8 cellular contexts compared by ENCODE assay signal in genomic region chr13:48505597-48506091, GRCh38. TPM values are rescaled to one million over a fixed set of nuclear protein-coding genes. Genes with fewer than 3 reads are reported as not detected.
DNase-seq lines count a peak whose midpoint lies in the region; ATAC-seq and TF ChIP-seq lines count a peak whose summit lies in the region.

No MANE protein-coding gene starts in this region.

- peaks cover 24 to 33% (median 28%) of the 10 kb centered on the region in 3 donors for H3K4me1 Mint-ChIP-seq in IgD-negative memory B cell
- peaks cover 90% of the 10 kb centered on the region for H3K4me1 Mint-ChIP-seq in activated CD8-positive, alpha-beta T cell treated with anti-CD3 and anti-CD28 coated beads, Interleukin-2, amount 10 ng/mL, durations not matched to agents 7 days and 5 days (ENCODE audit: low read depth)
- peaks cover 59% of the 10 kb centered on the region for H3K4me1 Mint-ChIP-seq in stimulated activated naive CD8-positive, alpha-beta T cell treated with anti-CD3 and anti-CD28 coated beads, Interleukin-15, Interleukin-2, amounts not matched to agents 100 ng/mL and 50 ng/mL, for 24 hours (ENCODE audit: low read depth)

- peaks cover 21% of the 10 kb centered on the region for H3K27me3 Mint-ChIP-seq in IgD-negative memory B cell
- H3K27me3 Mint-ChIP-seq in activated CD8-positive, alpha-beta T cell treated with anti-CD3 and anti-CD28 coated beads, Interleukin-2, amount 10 ng/mL, durations not matched to agents 7 days and 5 days (ENCODE audit: low read depth), result no peaks in the 10 kb centered on the region
- H3K27me3 Mint-ChIP-seq in stimulated activated naive CD8-positive, alpha-beta T cell treated with anti-CD3 and anti-CD28 coated beads, Interleukin-15, Interleukin-2, amounts not matched to agents 100 ng/mL and 50 ng/mL, for 24 hours, result no peaks in the 10 kb centered on the region

- H3K36me3 Mint-ChIP-seq in IgD-negative memory B cell, result no peaks in the 10 kb centered on the region
- peaks cover 89% of the 10 kb centered on the region for H3K36me3 Mint-ChIP-seq in activated CD8-positive, alpha-beta T cell treated with anti-CD3 and anti-CD28 coated beads, Interleukin-2, amount 10 ng/mL, durations not matched to agents 7 days and 5 days (ENCODE audit: low read depth)
- H3K36me3 Mint-ChIP-seq in stimulated activated naive CD8-positive, alpha-beta T cell treated with anti-CD3 and anti-CD28 coated beads, Interleukin-15, Interleukin-2, amounts not matched to agents 100 ng/mL and 50 ng/mL, for 24 hours (ENCODE audit: low read depth), result peaks cover 3% of the 10 kb centered on the region

- H3K9me3 Mint-ChIP-seq in IgD-negative memory B cell, result no peaks in the 10 kb centered on the region
- peaks cover 7% of the 10 kb centered on the region for H3K9me3 Mint-ChIP-seq in activated CD8-positive, alpha-beta T cell treated with anti-CD3 and anti-CD28 coated beads, Interleukin-2, amount 10 ng/mL, durations not matched to agents 7 days and 5 days (ENCODE audit: insufficient read depth)
- peaks cover 4% of the 10 kb centered on the region for H3K9me3 Mint-ChIP-seq in stimulated activated naive CD8-positive, alpha-beta T cell treated with anti-CD3 and anti-CD28 coated beads, Interleukin-15, Interleukin-2, amounts not matched to agents 100 ng/mL and 50 ng/mL, for 24 hours

- peak; percentile 87 for DNase-seq in GM04504 (ENCODE audit: low read depth)
- peak; percentile 84 for DNase-seq in activated CD8-positive, alpha-beta T cell treated with anti-CD3 and anti-CD28 coated beads, Interleukin-2, amount 10 ng/mL, durations not matched to agents 7 days and 5 days
- DNase-seq in left ventricle myocardium superior, result no peak
- no peak for DNase-seq in HEK293T (ENCODE audit: extremely low spot score)
- DNase-seq in HUDEP-2 (lab: John Stamatoyannopoulos, UW; ENCODE audit: unreplicated experiment in 76 of 76), result no peak

- peak; percentile 68 for ATAC-seq in GM21515 (IDR thresholded peaks at IDR 0.05; ENCODE audit: unreplicated experiment)
- peak; percentile 84 for ATAC-seq in activated CD8-positive, alpha-beta T cell treated with anti-CD3 and anti-CD28 coated beads, Interleukin-2, amount 10 ng/mL, durations not matched to agents 7 days and 5 days
- ATAC-seq in left ventricle myocardium superior, result peak; percentile 73

- peak overlapping the region; percentile 0 to 92 (median 45) for H3K4me3 Mint-ChIP-seq in IgD-negative memory B cell
- peak overlapping the region; percentile 50 for H3K4me3 Mint-ChIP-seq in activated CD8-positive, alpha-beta T cell treated with anti-CD3 and anti-CD28 coated beads, Interleukin-2, amount 10 ng/mL, durations not matched to agents 7 days and 5 days
- peak overlapping the region; percentile 61 for H3K4me3 Mint-ChIP-seq in stimulated activated naive CD8-positive, alpha-beta T cell treated with anti-CD3 and anti-CD28 coated beads, Interleukin-15, Interleukin-2, amounts not matched to agents 100 ng/mL and 50 ng/mL, for 24 hours

- CTCF ChIA-PET in activated CD8-positive, alpha-beta T cell treated with anti-CD3 and anti-CD28 coated beads, Interleukin-2, amount 10 ng/mL, durations not matched to agents 7 days and 5 days (lab: Charles Lee), result interaction anchor here (0.7 to 2.4 kb wide), 9 partner anchors 10 to 108 kb away, joined by 3 to 7 read pairs (median 3); partner anchors contain the start of gene RCBTB2
- CTCF ChIA-PET in HEK293T (lab: Yijun Ruan, JAX), result no interaction called here

- POLR2A ChIA-PET in activated CD8-positive, alpha-beta T cell treated with anti-CD3 and anti-CD28 coated beads, Interleukin-2, amount 10 ng/mL, durations not matched to agents 7 days and 5 days (lab: Charles Lee), result interaction anchor here (0.7 to 3.9 kb wide), 8 partner anchors 9 to 619 kb away, joined by 3 to 30 read pairs (median 4); partner anchors contain the start of gene RCBTB2
- POLR2A ChIA-PET in HEK293T (lab: Yijun Ruan, JAX), result no interaction called here

- peak overlapping the region; percentile 35 to 97 (median 86) for H3K27ac Mint-ChIP-seq in IgD-negative memory B cell
- peak overlapping the region; percentile 90 for H3K27ac Mint-ChIP-seq in activated CD8-positive, alpha-beta T cell treated with anti-CD3 and anti-CD28 coated beads, Interleukin-2, amount 10 ng/mL, durations not matched to agents 7 days and 5 days
- H3K27ac Mint-ChIP-seq in stimulated activated naive CD8-positive, alpha-beta T cell treated with anti-CD3 and anti-CD28 coated beads, Interleukin-15, Interleukin-2, amounts not matched to agents 100 ng/mL and 50 ng/mL, for 24 hours, result peak overlapping the region; percentile 92

- intact Hi-C loops in left ventricle myocardium superior (cut with micrococcal nuclease), result no loop called here

TF ChIP-seq in HEK293T, 16 proteins besides CTCF, POLR2A, EP300 and RAD21:
- TF ChIP-seq SUZ12 (IDR thresholded peaks at IDR 0.05) (no peak), L3MBTL2 (conservative IDR thresholded peaks at IDR 0.05) (no peak), ZNF384 (IDR thresholded peaks at IDR 0.05) (no peak), FOXK2 (IDR thresholded peaks at IDR 0.05) (no peak), SP1 (IDR thresholded peaks at IDR 0.05) (no peak), TARDBP (IDR thresholded peaks at IDR 0.05) (no peak), HDGF (IDR thresholded peaks at IDR 0.05; ENCODE audit: borderline replicate concordance) (no peak), BHLHE40 (IDR thresholded peaks at IDR 0.05; ENCODE audit: borderline replicate concordance) (no peak), NFRKB (IDR thresholded peaks at IDR 0.05) (no peak), FOXA1 (IDR thresholded peaks at IDR 0.05) (no peak), CTBP1 (IDR thresholded peaks at IDR 0.05; ENCODE audit: borderline replicate concordance) (no peak), LEF1 (IDR thresholded peaks at IDR 0.05; ENCODE audit: borderline replicate concordance) (no peak), ELF4 (IDR thresholded peaks at IDR 0.05) (no peak), ARNT (IDR thresholded peaks at IDR 0.05) (no peak)
TF ChIP-seq in HEK293T: peak in this region for 0.

RNA-seq across cellular contexts. Expression of gene RCBTB2, which starts 27.2 kb away (rescaled TPM):
- polyA plus RNA-seq in IgD-negative memory B cell, result 3.5 TPM
- 10 to 100 TPM; 31.0 to 31.5 TPM for total RNA-seq in activated CD8-positive, alpha-beta T cell treated with anti-CD3 and anti-CD28 coated beads, Interleukin-2, amount 10 ng/mL, durations not matched to agents 7 days and 5 days
- 13.5 TPM for total RNA-seq in left ventricle myocardium superior

Comparison
In these comparisons a context has a peak if more than half of its experiments do, and no peak if none do; other contexts are left out.
1. DNase-seq: peak in GM04504 (single experiment) and activated CD8-positive, alpha-beta T cell treated with anti-CD3 and anti-CD28 coated beads, Interleukin-2, amount 10 ng/mL, durations not matched to agents 7 days and 5 days (single experiment); none in left ventricle myocardium superior (single experiment), HEK293T (single experiment) and HUDEP-2 (0 of 76).
2. Peak in every context shown above with its lines, with median percentiles within 50 percentile points of each other: ATAC-seq, H3K27ac Mint-ChIP-seq and H3K4me3 Mint-ChIP-seq.